Comparison of ENCODE assay signal across 2 cellular contexts in the genomic region with DNA sequence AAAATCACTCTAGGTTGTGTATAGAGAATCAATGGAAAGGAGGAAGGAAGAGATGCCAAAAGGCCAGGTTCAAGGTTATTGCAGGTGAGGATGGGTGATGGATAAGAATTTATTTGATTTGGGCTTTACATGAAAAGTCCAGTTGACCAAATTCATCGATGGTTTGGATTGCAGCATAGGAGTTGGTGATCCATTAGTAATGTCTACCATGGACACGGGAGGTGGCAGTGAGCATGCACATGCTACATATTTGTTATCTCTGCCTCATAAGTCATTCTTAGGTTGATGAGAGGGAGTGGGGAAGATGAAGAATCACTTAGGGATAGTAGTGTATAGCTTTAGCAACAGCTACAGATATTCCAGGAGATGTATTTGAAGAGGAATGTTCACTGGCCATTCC.
A peak's percentile ranks its signal among the peaks of the same experiment; 100 is the strongest.
TF ChIP-seq lines count a peak whose summit lies in the region.

No MANE protein-coding gene starts in this region.

TF ChIP-seq in HEK293, 187 proteins besides CTCF, POLR2A, EP300 and RAD21 (continued from another document and continues in another):
- TF ChIP-seq, protein P1, sequence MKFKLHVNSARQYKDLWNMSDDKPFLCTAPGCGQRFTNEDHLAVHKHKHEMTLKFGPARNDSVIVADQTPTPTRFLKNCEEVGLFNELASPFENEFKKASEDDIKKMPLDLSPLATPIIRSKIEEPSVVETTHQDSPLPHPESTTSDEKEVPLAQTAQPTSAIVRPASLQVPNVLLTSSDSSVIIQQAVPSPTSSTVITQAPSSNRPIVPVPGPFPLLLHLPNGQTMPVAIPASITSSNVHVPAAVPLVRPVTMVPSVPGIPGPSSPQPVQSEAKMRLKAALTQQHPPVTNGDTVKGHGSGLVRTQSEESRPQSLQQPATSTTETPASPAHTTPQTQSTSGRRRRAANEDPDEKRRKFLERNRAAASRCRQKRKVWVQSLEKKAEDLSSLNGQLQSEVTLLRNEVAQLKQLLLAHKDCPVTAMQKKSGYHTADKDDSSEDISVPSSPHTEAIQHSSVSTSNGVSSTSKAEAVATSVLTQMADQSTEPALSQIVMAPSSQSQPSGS (tag by site-specific recombination; IDR thresholded peaks at IDR 0.05; ENCODE audit: low read depth): no peak
- TF ChIP-seq SETDB1 (IDR thresholded peaks at IDR 0.05; ENCODE audit: insufficient read length, low read length): peak; percentile 29
- TF ChIP-seq, protein P2, sequence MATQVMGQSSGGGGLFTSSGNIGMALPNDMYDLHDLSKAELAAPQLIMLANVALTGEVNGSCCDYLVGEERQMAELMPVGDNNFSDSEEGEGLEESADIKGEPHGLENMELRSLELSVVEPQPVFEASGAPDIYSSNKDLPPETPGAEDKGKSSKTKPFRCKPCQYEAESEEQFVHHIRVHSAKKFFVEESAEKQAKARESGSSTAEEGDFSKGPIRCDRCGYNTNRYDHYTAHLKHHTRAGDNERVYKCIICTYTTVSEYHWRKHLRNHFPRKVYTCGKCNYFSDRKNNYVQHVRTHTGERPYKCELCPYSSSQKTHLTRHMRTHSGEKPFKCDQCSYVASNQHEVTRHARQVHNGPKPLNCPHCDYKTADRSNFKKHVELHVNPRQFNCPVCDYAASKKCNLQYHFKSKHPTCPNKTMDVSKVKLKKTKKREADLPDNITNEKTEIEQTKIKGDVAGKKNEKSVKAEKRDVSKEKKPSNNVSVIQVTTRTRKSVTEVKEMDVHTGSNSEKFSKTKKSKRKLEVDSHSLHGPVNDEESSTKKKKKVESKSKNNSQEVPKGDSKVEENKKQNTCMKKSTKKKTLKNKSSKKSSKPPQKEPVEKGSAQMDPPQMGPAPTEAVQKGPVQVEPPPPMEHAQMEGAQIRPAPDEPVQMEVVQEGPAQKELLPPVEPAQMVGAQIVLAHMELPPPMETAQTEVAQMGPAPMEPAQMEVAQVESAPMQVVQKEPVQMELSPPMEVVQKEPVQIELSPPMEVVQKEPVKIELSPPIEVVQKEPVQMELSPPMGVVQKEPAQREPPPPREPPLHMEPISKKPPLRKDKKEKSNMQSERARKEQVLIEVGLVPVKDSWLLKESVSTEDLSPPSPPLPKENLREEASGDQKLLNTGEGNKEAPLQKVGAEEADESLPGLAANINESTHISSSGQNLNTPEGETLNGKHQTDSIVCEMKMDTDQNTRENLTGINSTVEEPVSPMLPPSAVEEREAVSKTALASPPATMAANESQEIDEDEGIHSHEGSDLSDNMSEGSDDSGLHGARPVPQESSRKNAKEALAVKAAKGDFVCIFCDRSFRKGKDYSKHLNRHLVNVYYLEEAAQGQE (tag by site-specific recombination; IDR thresholded peaks at IDR 0.05): no peak
- TF ChIP-seq ZBTB20 (tag by site-specific recombination; IDR thresholded peaks at IDR 0.05): no peak
- peak; percentile 89; the same call in 1 of the 2 replicates for TF ChIP-seq ZNF23 (tag by site-specific recombination; IDR thresholded peaks at IDR 0.05; ENCODE audit: borderline replicate concordance)
- no peak for TF ChIP-seq PRDM1 (tag by site-specific recombination; IDR thresholded peaks at IDR 0.05)
- no peak for TF ChIP-seq MEIS1 (CRISPR knock-in tag; IDR thresholded peaks at IDR 0.05; ENCODE audit: borderline replicate concordance)
- TF ChIP-seq ZBTB17 (tag by site-specific recombination; IDR thresholded peaks at IDR 0.05): peak; percentile 82
- TF ChIP-seq YY2 (tag by site-specific recombination; IDR thresholded peaks at IDR 0.05): no peak
- TF ChIP-seq, protein P3, sequence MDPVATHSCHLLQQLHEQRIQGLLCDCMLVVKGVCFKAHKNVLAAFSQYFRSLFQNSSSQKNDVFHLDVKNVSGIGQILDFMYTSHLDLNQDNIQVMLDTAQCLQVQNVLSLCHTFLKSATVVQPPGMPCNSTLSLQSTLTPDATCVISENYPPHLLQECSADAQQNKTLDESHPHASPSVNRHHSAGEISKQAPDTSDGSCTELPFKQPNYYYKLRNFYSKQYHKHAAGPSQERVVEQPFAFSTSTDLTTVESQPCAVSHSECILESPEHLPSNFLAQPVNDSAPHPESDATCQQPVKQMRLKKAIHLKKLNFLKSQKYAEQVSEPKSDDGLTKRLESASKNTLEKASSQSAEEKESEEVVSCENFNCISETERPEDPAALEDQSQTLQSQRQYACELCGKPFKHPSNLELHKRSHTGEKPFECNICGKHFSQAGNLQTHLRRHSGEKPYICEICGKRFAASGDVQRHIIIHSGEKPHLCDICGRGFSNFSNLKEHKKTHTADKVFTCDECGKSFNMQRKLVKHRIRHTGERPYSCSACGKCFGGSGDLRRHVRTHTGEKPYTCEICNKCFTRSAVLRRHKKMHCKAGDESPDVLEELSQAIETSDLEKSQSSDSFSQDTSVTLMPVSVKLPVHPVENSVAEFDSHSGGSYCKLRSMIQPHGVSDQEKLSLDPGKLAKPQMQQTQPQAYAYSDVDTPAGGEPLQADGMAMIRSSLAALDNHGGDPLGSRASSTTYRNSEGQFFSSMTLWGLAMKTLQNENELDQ (tag by site-specific recombination; IDR thresholded peaks at IDR 0.05; ENCODE audit: low read depth): no peak
- TF ChIP-seq ZNF146 (tag by site-specific recombination; IDR thresholded peaks at IDR 0.05): no peak
- TF ChIP-seq, protein P4, sequence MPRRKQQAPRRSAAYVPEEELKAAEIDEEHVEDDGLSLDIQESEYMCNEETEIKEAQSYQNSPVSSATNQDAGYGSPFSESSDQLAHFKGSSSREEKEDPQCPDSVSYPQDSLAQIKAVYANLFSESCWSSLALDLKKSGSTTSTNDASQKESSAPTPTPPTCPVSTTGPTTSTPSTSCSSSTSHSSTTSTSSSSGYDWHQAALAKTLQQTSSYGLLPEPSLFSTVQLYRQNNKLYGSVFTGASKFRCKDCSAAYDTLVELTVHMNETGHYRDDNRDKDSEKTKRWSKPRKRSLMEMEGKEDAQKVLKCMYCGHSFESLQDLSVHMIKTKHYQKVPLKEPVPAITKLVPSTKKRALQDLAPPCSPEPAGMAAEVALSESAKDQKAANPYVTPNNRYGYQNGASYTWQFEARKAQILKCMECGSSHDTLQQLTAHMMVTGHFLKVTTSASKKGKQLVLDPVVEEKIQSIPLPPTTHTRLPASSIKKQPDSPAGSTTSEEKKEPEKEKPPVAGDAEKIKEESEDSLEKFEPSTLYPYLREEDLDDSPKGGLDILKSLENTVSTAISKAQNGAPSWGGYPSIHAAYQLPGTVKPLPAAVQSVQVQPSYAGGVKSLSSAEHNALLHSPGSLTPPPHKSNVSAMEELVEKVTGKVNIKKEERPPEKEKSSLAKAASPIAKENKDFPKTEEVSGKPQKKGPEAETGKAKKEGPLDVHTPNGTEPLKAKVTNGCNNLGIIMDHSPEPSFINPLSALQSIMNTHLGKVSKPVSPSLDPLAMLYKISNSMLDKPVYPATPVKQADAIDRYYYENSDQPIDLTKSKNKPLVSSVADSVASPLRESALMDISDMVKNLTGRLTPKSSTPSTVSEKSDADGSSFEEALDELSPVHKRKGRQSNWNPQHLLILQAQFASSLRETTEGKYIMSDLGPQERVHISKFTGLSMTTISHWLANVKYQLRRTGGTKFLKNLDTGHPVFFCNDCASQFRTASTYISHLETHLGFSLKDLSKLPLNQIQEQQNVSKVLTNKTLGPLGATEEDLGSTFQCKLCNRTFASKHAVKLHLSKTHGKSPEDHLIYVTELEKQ (tag by site-specific recombination; IDR thresholded peaks at IDR 0.05; ENCODE audit: borderline replicate concordance): no peak

TF ChIP-seq in K562, 482 proteins besides CTCF, POLR2A, EP300 and RAD21 (continued from another document and continues in another):
- TF ChIP-seq, protein P5, sequence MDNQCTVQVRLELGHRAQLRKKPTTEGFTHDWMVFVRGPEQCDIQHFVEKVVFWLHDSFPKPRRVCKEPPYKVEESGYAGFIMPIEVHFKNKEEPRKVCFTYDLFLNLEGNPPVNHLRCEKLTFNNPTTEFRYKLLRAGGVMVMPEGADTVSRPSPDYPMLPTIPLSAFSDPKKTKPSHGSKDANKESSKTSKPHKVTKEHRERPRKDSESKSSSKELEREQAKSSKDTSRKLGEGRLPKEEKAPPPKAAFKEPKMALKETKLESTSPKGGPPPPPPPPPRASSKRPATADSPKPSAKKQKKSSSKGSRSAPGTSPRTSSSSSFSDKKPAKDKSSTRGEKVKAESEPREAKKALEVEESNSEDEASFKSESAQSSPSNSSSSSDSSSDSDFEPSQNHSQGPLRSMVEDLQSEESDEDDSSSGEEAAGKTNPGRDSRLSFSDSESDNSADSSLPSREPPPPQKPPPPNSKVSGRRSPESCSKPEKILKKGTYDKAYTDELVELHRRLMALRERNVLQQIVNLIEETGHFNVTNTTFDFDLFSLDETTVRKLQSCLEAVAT (IDR thresholded peaks at IDR 0.05): peak in 1 of 2 experiments; percentile 80; a peak in 2 of 4 replicates
- TF ChIP-seq SIX5 (IDR thresholded peaks at IDR 0.05; ENCODE audit: borderline replicate concordance in 1 of 2, insufficient read depth in 1 of 2, low read depth in 1 of 2, low read length in 2 of 2) (no peak), HSF4 (CRISPR knock-in tag; IDR thresholded peaks at IDR 0.05; ENCODE audit: borderline replicate concordance) (no peak)
- TF ChIP-seq, protein P6, sequence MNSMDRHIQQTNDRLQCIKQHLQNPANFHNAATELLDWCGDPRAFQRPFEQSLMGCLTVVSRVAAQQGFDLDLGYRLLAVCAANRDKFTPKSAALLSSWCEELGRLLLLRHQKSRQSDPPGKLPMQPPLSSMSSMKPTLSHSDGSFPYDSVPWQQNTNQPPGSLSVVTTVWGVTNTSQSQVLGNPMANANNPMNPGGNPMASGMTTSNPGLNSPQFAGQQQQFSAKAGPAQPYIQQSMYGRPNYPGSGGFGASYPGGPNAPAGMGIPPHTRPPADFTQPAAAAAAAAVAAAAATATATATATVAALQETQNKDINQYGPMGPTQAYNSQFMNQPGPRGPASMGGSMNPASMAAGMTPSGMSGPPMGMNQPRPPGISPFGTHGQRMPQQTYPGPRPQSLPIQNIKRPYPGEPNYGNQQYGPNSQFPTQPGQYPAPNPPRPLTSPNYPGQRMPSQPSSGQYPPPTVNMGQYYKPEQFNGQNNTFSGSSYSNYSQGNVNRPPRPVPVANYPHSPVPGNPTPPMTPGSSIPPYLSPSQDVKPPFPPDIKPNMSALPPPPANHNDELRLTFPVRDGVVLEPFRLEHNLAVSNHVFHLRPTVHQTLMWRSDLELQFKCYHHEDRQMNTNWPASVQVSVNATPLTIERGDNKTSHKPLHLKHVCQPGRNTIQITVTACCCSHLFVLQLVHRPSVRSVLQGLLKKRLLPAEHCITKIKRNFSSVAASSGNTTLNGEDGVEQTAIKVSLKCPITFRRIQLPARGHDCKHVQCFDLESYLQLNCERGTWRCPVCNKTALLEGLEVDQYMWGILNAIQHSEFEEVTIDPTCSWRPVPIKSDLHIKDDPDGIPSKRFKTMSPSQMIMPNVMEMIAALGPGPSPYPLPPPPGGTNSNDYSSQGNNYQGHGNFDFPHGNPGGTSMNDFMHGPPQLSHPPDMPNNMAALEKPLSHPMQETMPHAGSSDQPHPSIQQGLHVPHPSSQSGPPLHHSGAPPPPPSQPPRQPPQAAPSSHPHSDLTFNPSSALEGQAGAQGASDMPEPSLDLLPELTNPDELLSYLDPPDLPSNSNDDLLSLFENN (IDR thresholded peaks at IDR 0.05; ENCODE audit: low read depth in 2 of 2, low read length in 2 of 2): peak in 1 of 2 experiments; percentile 56; a peak in 1 of 4 replicates
- TF ChIP-seq, protein P7, sequence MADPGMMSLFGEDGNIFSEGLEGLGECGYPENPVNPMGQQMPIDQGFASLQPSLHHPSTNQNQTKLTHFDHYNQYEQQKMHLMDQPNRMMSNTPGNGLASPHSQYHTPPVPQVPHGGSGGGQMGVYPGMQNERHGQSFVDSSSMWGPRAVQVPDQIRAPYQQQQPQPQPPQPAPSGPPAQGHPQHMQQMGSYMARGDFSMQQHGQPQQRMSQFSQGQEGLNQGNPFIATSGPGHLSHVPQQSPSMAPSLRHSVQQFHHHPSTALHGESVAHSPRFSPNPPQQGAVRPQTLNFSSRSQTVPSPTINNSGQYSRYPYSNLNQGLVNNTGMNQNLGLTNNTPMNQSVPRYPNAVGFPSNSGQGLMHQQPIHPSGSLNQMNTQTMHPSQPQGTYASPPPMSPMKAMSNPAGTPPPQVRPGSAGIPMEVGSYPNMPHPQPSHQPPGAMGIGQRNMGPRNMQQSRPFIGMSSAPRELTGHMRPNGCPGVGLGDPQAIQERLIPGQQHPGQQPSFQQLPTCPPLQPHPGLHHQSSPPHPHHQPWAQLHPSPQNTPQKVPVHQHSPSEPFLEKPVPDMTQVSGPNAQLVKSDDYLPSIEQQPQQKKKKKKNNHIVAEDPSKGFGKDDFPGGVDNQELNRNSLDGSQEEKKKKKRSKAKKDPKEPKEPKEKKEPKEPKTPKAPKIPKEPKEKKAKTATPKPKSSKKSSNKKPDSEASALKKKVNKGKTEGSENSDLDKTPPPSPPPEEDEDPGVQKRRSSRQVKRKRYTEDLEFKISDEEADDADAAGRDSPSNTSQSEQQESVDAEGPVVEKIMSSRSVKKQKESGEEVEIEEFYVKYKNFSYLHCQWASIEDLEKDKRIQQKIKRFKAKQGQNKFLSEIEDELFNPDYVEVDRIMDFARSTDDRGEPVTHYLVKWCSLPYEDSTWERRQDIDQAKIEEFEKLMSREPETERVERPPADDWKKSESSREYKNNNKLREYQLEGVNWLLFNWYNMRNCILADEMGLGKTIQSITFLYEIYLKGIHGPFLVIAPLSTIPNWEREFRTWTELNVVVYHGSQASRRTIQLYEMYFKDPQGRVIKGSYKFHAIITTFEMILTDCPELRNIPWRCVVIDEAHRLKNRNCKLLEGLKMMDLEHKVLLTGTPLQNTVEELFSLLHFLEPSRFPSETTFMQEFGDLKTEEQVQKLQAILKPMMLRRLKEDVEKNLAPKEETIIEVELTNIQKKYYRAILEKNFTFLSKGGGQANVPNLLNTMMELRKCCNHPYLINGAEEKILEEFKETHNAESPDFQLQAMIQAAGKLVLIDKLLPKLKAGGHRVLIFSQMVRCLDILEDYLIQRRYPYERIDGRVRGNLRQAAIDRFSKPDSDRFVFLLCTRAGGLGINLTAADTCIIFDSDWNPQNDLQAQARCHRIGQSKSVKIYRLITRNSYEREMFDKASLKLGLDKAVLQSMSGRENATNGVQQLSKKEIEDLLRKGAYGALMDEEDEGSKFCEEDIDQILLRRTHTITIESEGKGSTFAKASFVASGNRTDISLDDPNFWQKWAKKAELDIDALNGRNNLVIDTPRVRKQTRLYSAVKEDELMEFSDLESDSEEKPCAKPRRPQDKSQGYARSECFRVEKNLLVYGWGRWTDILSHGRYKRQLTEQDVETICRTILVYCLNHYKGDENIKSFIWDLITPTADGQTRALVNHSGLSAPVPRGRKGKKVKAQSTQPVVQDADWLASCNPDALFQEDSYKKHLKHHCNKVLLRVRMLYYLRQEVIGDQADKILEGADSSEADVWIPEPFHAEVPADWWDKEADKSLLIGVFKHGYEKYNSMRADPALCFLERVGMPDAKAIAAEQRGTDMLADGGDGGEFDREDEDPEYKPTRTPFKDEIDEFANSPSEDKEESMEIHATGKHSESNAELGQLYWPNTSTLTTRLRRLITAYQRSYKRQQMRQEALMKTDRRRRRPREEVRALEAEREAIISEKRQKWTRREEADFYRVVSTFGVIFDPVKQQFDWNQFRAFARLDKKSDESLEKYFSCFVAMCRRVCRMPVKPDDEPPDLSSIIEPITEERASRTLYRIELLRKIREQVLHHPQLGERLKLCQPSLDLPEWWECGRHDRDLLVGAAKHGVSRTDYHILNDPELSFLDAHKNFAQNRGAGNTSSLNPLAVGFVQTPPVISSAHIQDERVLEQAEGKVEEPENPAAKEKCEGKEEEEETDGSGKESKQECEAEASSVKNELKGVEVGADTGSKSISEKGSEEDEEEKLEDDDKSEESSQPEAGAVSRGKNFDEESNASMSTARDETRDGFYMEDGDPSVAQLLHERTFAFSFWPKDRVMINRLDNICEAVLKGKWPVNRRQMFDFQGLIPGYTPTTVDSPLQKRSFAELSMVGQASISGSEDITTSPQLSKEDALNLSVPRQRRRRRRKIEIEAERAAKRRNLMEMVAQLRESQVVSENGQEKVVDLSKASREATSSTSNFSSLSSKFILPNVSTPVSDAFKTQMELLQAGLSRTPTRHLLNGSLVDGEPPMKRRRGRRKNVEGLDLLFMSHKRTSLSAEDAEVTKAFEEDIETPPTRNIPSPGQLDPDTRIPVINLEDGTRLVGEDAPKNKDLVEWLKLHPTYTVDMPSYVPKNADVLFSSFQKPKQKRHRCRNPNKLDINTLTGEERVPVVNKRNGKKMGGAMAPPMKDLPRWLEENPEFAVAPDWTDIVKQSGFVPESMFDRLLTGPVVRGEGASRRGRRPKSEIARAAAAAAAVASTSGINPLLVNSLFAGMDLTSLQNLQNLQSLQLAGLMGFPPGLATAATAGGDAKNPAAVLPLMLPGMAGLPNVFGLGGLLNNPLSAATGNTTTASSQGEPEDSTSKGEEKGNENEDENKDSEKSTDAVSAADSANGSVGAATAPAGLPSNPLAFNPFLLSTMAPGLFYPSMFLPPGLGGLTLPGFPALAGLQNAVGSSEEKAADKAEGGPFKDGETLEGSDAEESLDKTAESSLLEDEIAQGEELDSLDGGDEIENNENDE (IDR thresholded peaks at IDR 0.05; ENCODE audit: low read depth, low read length): no peak
